Comparison of ENCODE assay signal across 8 cellular contexts in the genomic region with DNA sequence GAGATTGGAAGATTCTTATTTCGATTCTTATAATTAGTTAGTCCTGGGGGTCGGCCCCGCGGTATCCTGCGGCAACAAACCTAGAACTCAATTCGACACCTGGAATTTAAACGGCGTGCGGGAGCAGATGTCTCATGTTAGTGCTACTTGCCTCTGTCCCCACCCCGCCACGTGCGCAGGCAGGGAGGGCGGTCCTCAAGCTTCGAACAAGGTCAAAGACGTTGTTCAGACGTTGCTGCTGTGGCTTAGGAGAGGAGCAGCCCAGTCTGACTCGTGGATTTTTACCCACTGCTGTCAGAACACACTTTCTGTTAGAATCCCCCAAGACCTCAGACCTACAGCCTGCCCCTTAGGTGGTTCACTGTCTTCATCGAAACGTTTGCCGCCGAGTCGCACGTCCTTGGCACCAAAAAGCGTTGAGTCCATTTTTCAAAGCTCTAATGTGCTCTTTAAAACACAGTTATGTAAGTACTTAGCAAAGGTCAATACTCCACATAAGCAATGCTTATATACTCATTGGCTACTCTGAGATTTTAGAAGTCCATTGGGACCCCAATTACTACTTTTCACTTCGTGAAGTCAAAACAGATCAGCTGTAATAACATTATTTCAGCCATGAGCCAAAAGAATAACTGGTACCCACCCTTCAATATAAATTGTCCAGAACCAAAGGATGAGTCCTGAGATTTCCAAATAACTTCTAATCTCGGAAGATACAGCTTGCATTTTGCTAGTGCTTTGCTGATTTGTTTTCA. TPM values are rescaled to one million over a fixed set of nuclear protein-coding genes. Genes with fewer than 3 reads are reported as not detected.
DNase-seq lines count a peak whose midpoint lies in the region; ATAC-seq and TF ChIP-seq lines count a peak whose summit lies in the region.

No MANE protein-coding gene starts in this region.

- H3K4me3 Mint-ChIP-seq in WTC11: peak overlapping the region; percentile 99

- DNase-seq in NCI-H146 (lab: John Stamatoyannopoulos, UW) (peak; percentile 96), NCI-H146 treated with DMSO at 0.1 percent for 48 hours (lab: John Stamatoyannopoulos, UW; ENCODE audit: unreplicated experiment) (no peak), HL-60 (ENCODE audit: low read depth in 1 of 2, low spot score in 1 of 2) (no peak), WTC11 (ENCODE audit: low spot score) (no peak), fibroblast of mammary gland (ENCODE audit: low read depth) (peak; percentile 57), ACHN (no peak)

- TF ChIP-seq CTCF in HL-60 (IDR thresholded peaks at IDR 0.05; ENCODE audit: insufficient read depth, low read length) (no peak), WTC11 (IDR thresholded peaks at IDR 0.05) (no peak), fibroblast of mammary gland (conservative IDR thresholded peaks at IDR 0.05; ENCODE audit: control insufficient read depth, insufficient read depth, low read depth, low read length) (no peak)

- H3K9me3 Mint-ChIP-seq in WTC11: no peaks in the 10 kb centered on the region

- peaks cover 25% of the 10 kb centered on the region for H3K4me1 ChIP-seq in neuron (ENCODE audit: insufficient read depth, low read length)

- H3K27ac ChIP-seq in HL-60 (replicated peaks): peak overlapping the region; percentile 96

- H3K9me3 ChIP-seq in neuron (ENCODE audit: low read length): no peaks in the 10 kb centered on the region

- H3K27me3 ChIP-seq in HL-60 (ENCODE audit: insufficient read depth, poor library complexity, severe bottlenecking): no peaks in the 10 kb centered on the region
- no peaks in the 10 kb centered on the region for H3K27me3 ChIP-seq in neuron (ENCODE audit: insufficient read depth, low read length)

- POLR2A ChIA-PET in WTC11 (lab: Charles Lee): interaction anchor here (0.6 to 1.4 kb wide), 6 partner anchors 12 to 304 kb away, joined by 3 to 7 read pairs (median 4); partner anchors contain the start of genes ACOT13 and TDP2

- CTCF ChIA-PET in WTC11 (lab: Charles Lee): interaction anchor here (0.9 to 1.2 kb wide), 4 partner anchors 141 to 349 kb away, joined by 3 to 4 read pairs (median 3); no protein-coding TSS in a partner anchor

- ATAC-seq in GM21423 (IDR thresholded peaks at IDR 0.05; ENCODE audit: unreplicated experiment): peak; percentile 43
- ATAC-seq in WTC11: peak; percentile 52

- peaks cover 34% of the 10 kb centered on the region for H3K4me1 Mint-ChIP-seq in WTC11

- in situ Hi-C loops in ACHN (cut with HindIII; ENCODE audit: low pct_ligation_motif_present, low pct_unique_long_range_greater_than_20kb, low sequenced_read_pairs): no loop called here

- H3K4me3 ChIP-seq in HL-60 (replicated peaks; ENCODE audit: insufficient read depth, low read length): peak overlapping the region; percentile 51
- H3K4me3 ChIP-seq in fibroblast of mammary gland (ENCODE audit: control insufficient read depth, low read depth, low read length): peak overlapping the region; percentile 70
- H3K4me3 ChIP-seq in neuron (ENCODE audit: low read length): peak overlapping the region; percentile 66

- peaks cover 16% of the 10 kb centered on the region for H3K36me3 ChIP-seq in neuron (ENCODE audit: insufficient read depth, low read length)

- H3K27me3 Mint-ChIP-seq in WTC11 (ENCODE audit: low read depth): no peaks in the 10 kb centered on the region; the same call in 1 of the 2 replicates

- H3K27ac Mint-ChIP-seq in WTC11: peak overlapping the region; percentile 100

- H2AFZ ChIP-seq in neuron (ENCODE audit: low read depth, low read length): peak overlapping the region; percentile 52

- peaks cover 26% of the 10 kb centered on the region for H3K36me3 Mint-ChIP-seq in WTC11

TF ChIP-seq in WTC11, 78 proteins besides CTCF, POLR2A, EP300 and RAD21 (continues in another document):
- TF ChIP-seq NR3C1 (CRISPR knock-in tag; conservative IDR thresholded peaks at IDR 0.05; ENCODE audit: low read depth): no peak
- TF ChIP-seq, protein P1, sequence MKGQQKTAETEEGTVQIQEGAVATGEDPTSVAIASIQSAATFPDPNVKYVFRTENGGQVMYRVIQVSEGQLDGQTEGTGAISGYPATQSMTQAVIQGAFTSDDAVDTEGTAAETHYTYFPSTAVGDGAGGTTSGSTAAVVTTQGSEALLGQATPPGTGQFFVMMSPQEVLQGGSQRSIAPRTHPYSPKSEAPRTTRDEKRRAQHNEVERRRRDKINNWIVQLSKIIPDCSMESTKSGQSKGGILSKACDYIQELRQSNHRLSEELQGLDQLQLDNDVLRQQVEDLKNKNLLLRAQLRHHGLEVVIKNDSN (CRISPR knock-in tag; IDR thresholded peaks at IDR 0.05): peak; percentile 68; the same call in 1 of the 2 replicates
- TF ChIP-seq AR (CRISPR knock-in tag; IDR thresholded peaks at IDR 0.05): 0 out of 2 replicates have a peak, but pooled peaks have one; percentile 15
- peak; percentile 59; the same call in 1 of the 2 replicates for TF ChIP-seq TEAD1 (CRISPR knock-in tag; IDR thresholded peaks at IDR 0.05)
- TF ChIP-seq FOXP1 (CRISPR knock-in tag; IDR thresholded peaks at IDR 0.05; ENCODE audit: borderline replicate concordance): peak; percentile 87; the same call in 1 of the 2 replicates
- TF ChIP-seq, protein P2, sequence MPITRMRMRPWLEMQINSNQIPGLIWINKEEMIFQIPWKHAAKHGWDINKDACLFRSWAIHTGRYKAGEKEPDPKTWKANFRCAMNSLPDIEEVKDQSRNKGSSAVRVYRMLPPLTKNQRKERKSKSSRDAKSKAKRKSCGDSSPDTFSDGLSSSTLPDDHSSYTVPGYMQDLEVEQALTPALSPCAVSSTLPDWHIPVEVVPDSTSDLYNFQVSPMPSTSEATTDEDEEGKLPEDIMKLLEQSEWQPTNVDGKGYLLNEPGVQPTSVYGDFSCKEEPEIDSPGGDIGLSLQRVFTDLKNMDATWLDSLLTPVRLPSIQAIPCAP (CRISPR knock-in tag; IDR thresholded peaks at IDR 0.05): peak; percentile 71; the same call in 1 of the 2 replicates
- TF ChIP-seq GABPB1 (CRISPR knock-in tag; IDR thresholded peaks at IDR 0.05): peak; percentile 7
- no peak for TF ChIP-seq JAZF1 (CRISPR knock-in tag; IDR thresholded peaks at IDR 0.05)
- TF ChIP-seq, protein P3, sequence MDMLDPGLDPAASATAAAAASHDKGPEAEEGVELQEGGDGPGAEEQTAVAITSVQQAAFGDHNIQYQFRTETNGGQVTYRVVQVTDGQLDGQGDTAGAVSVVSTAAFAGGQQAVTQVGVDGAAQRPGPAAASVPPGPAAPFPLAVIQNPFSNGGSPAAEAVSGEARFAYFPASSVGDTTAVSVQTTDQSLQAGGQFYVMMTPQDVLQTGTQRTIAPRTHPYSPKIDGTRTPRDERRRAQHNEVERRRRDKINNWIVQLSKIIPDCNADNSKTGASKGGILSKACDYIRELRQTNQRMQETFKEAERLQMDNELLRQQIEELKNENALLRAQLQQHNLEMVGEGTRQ (CRISPR knock-in tag; IDR thresholded peaks at IDR 0.05): peak; percentile 54
- no peak for TF ChIP-seq HMGXB4 (CRISPR knock-in tag; IDR thresholded peaks at IDR 0.05)
- 0 out of 2 replicates have a peak, but pooled peaks have one; percentile 1 for TF ChIP-seq SP1 (CRISPR knock-in tag; conservative IDR thresholded peaks at IDR 0.05)
- TF ChIP-seq EMX1 (CRISPR knock-in tag; IDR thresholded peaks at IDR 0.05): no peak

RNA-seq across cellular contexts. Expression of gene C6orf62, which starts 2.7 kb away (rescaled TPM):
- 74.3 to 86.4 TPM (median 75.9 TPM) in 3 replicates for total RNA-seq in WTC11 (2021)

RNA-seq across cellular contexts. Expression of gene GMNN, which starts 53.1 kb away (rescaled TPM):
- total RNA-seq in WTC11 (2021): 83.7 to 98.5 TPM (median 88.5 TPM) in 3 replicates

RNA-seq across cellular contexts. Expression of gene ACOT13, which starts 54.8 kb away (rescaled TPM):
- total RNA-seq in WTC11 (2021): 54.0 to 64.0 TPM (median 62.8 TPM) in 3 replicates

RNA-seq across cellular contexts. Expression of gene TDP2, which starts 54.9 kb away (rescaled TPM):
- total RNA-seq in WTC11 (2021): 43.5 to 49.1 TPM (median 45.8 TPM) in 3 replicates

Comparison
In these comparisons a context has a peak if more than half of its experiments do, and no peak if none do; other contexts are left out.
1. DNase-seq: peak in NCI-H146 (single experiment) and fibroblast of mammary gland (single experiment); none in NCI-H146 treated with DMSO at 0.1 percent for 48 hours (single experiment), HL-60 (0 of 2), WTC11 (single experiment) and ACHN (single experiment).
2. Peak in every context shown above with its lines, with median percentiles within 50 percentile points of each other: H3K4me3 ChIP-seq.